1 cellular context compared by ENCODE assay signal in genomic region chr6:25927721-25928359, GRCh38.
A peak's percentile ranks its signal among the peaks of the same experiment; 100 is the strongest.
TF ChIP-seq lines count a peak whose summit lies in the region.

No MANE protein-coding gene starts in this region.

TF ChIP-seq in HepG2, 621 proteins besides CTCF, POLR2A, EP300 and RAD21:
- TF ChIP-seq SPEN (CRISPR knock-in tag; IDR thresholded peaks at IDR 0.05; ENCODE audit: low read depth) (0 out of 2 replicates have a peak, but pooled peaks have one; percentile 28), GMEB2 (CRISPR knock-in tag; IDR thresholded peaks at IDR 0.05; ENCODE audit: low read depth) (no peak), ZFP36L1 (CRISPR knock-in tag; IDR thresholded peaks at IDR 0.05) (0 out of 2 replicates have a peak, but pooled peaks have one; percentile 29), BHLHE40 (IDR thresholded peaks at IDR 0.05; ENCODE audit: low read length) (no peak), GATAD2A (CRISPR knock-in tag; IDR thresholded peaks at IDR 0.05) (0 out of 2 replicates have a peak, but pooled peaks have one; percentile 11), WIZ (CRISPR knock-in tag; IDR thresholded peaks at IDR 0.05) (0 out of 2 replicates have a peak, but pooled peaks have one; percentile 62), ZNF780A (CRISPR knock-in tag; IDR thresholded peaks at IDR 0.05) (no peak), MAFK (conservative IDR thresholded peaks at IDR 0.05 in 1 of 2, IDR thresholded peaks at IDR 0.05 in 1 of 2; ENCODE audit: low read length in 2 of 2) (no peak), ARID2 (CRISPR knock-in tag; IDR thresholded peaks at IDR 0.05; ENCODE audit: borderline replicate concordance) (0 out of 2 replicates have a peak, but pooled peaks have one; percentile 9)
